ENCODE assay signal across 10 cellular contexts in genomic region chr2:73821227-73821626, GRCh38. TPM values are rescaled to one million over a fixed set of nuclear protein-coding genes. Genes with fewer than 3 reads are reported as not detected.
DNase-seq lines count a peak whose midpoint lies in the region; ATAC-seq lines count a peak whose summit lies in the region.
"Had no signal": no experiment of that assay in that cellular context is flagged by ENCODE, and none has a peak within 500 bp of the region (broad histone marks: within the 10 kb centered on the region; RNA-seq: fewer than 3 reads in every experiment).

No MANE protein-coding gene starts in this region.

- ATAC-seq in activated CD8-positive, alpha-beta memory T cell treated with anti-CD3 and anti-CD28 coated beads, Interleukin-2, amount 10 ng/mL, durations not matched to agents 7 days and 5 days = peak; percentile 23
- ATAC-seq in GM21526 (IDR thresholded peaks at IDR 0.05; ENCODE audit: low FRiP score, unreplicated experiment) (peak; percentile 67), HG03342 (IDR thresholded peaks at IDR 0.05; ENCODE audit: unreplicated experiment) (peak; percentile 64), HG03025 (IDR thresholded peaks at IDR 0.05; ENCODE audit: low FRiP score, unreplicated experiment) (no peak)
- ATAC-seq: upper lobe of right lung had no signal

- H3K27ac Mint-ChIP-seq in activated CD8-positive, alpha-beta memory T cell treated with anti-CD3 and anti-CD28 coated beads, Interleukin-2, amount 10 ng/mL, durations not matched to agents 7 days and 5 days = no peak overlapping the region

- H3K4me3 Mint-ChIP-seq in activated CD8-positive, alpha-beta memory T cell treated with anti-CD3 and anti-CD28 coated beads, Interleukin-2, amount 10 ng/mL, durations not matched to agents 7 days and 5 days = no peak overlapping the region

- no peak for DNase-seq in activated CD8-positive, alpha-beta memory T cell treated with anti-CD3 and anti-CD28 coated beads, Interleukin-2, amount 10 ng/mL, durations not matched to agents 7 days and 5 days
- no peak for DNase-seq in activated CD8-positive, alpha-beta memory T cell treated with anti-CD3 and anti-CD28 coated beads for 24 hours
- DNase-seq in stimulated activated CD8-positive, alpha-beta memory T cell treated with anti-CD3 and anti-CD28 coated beads, Interleukin-15, amount 100 ng/mL, for 48 hours (ENCODE audit: low read depth in 2 of 2) = peak; percentile 7 to 25
- DNase-seq in glomerular visceral epithelial cell (ENCODE audit: extremely low spot score) (no peak), NCI-H524 (lab: John Stamatoyannopoulos, UW) (no peak)
- DNase-seq: effector CD4-positive, alpha-beta T cell; upper lobe of right lung had no signal

- peaks cover 17% of the 10 kb centered on the region for H3K4me1 Mint-ChIP-seq in activated CD8-positive, alpha-beta memory T cell treated with anti-CD3 and anti-CD28 coated beads, Interleukin-2, amount 10 ng/mL, durations not matched to agents 7 days and 5 days

- CTCF ChIA-PET in activated CD8-positive, alpha-beta memory T cell treated with anti-CD3 and anti-CD28 coated beads, Interleukin-2, amount 10 ng/mL, durations not matched to agents 7 days and 5 days (lab: Charles Lee) = interaction anchor here (0.7 to 8.5 kb wide), 5 partner anchors 162 to 514 kb away, joined by 3 to 134 read pairs (median 3); partner anchors contain the start of gene BOLA3

- no peaks in the 10 kb centered on the region for H3K9me3 Mint-ChIP-seq in activated CD8-positive, alpha-beta memory T cell treated with anti-CD3 and anti-CD28 coated beads, Interleukin-2, amount 10 ng/mL, durations not matched to agents 7 days and 5 days (ENCODE audit: low read depth)

- H3K27me3 Mint-ChIP-seq in activated CD8-positive, alpha-beta memory T cell treated with anti-CD3 and anti-CD28 coated beads, Interleukin-2, amount 10 ng/mL, durations not matched to agents 7 days and 5 days = no peaks in the 10 kb centered on the region

- H3K36me3 Mint-ChIP-seq in activated CD8-positive, alpha-beta memory T cell treated with anti-CD3 and anti-CD28 coated beads, Interleukin-2, amount 10 ng/mL, durations not matched to agents 7 days and 5 days = no peaks in the 10 kb centered on the region

RNA-seq across cellular contexts. Expression of gene STAMBP, which starts 7.5 kb away (rescaled TPM):
- total RNA-seq in activated CD8-positive, alpha-beta memory T cell treated with anti-CD3 and anti-CD28 coated beads, Interleukin-2, amount 10 ng/mL, durations not matched to agents 7 days and 5 days = 10 to 100 TPM; 42.8 to 58.8 TPM

RNA-seq across cellular contexts. Expression of gene C2orf78, which starts 37.2 kb away (rescaled TPM):
- total RNA-seq in activated CD8-positive, alpha-beta memory T cell treated with anti-CD3 and anti-CD28 coated beads, Interleukin-2, amount 10 ng/mL, durations not matched to agents 7 days and 5 days = not detected
- total RNA-seq: upper lobe of right lung had no signal

RNA-seq across cellular contexts. Expression of gene DUSP11, which starts 41.3 kb away (rescaled TPM):
- total RNA-seq in activated CD8-positive, alpha-beta memory T cell treated with anti-CD3 and anti-CD28 coated beads, Interleukin-2, amount 10 ng/mL, durations not matched to agents 7 days and 5 days = 10 to 100 TPM; 23.9 to 30.2 TPM

Comparison
In these comparisons a context has a peak if more than half of its experiments do, and no peak if none do; other contexts are left out.
1. DNase-seq: peak in stimulated activated CD8-positive, alpha-beta memory T cell treated with anti-CD3 and anti-CD28 coated beads, Interleukin-15, amount 100 ng/mL, for 48 hours (2 of 2); none in activated CD8-positive, alpha-beta memory T cell treated with anti-CD3 and anti-CD28 coated beads, Interleukin-2, amount 10 ng/mL, durations not matched to agents 7 days and 5 days (single experiment), activated CD8-positive, alpha-beta memory T cell treated with anti-CD3 and anti-CD28 coated beads for 24 hours (single experiment), glomerular visceral epithelial cell (single experiment) and NCI-H524 (0 of 2).